17 cellular contexts compared by ENCODE assay signal in the genomic region with DNA sequence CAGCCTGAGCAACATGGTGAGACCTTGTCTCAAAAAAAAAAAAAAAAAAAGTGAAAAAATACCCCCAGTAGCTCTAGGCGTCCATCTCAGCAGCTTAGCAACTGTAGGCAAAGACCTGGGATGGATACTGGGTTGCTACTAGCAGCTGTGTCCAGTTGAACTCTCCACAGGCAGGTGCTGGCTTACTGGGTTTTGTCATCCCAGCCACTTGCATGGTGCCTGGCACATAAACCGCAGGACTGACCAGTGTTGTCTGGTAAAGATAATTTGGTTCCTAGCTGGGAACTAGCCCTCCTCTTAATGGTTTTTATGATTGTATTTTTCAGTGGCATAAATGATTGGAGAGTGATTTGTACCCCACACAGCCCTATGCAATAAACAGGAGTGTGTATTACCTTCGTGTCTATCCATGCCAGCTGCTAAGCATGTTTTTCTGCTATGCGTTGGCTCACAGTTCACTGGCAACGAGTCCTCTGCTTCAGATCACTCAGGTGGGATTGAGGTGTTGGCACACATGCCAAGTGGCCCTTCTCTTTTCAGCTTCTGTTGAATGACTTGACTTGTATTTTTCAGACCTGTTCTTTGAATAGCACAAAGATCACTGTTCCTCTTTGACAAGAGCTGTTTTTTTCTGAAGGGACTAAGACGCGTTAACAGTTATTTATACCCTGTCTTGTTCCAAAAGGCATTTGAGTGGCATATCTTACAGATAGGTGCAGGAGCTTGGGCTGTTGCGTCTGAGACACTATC.
DNase-seq lines count a peak whose midpoint lies in the region; ATAC-seq, FAIRE-seq and TF ChIP-seq lines count a peak whose summit lies in the region.
"Had no signal": no experiment of that assay in that cellular context is flagged by ENCODE, and none has a peak within 500 bp of the region (broad histone marks: within the 10 kb centered on the region; RNA-seq: fewer than 3 reads in every experiment).

No MANE protein-coding gene starts in this region.

- CTCF ChIA-PET in HepG2 (lab: Yijun Ruan, JAX; ENCODE audit: low intra/inter-chr PET ratio, low total read pairs), result no interaction called here

- in situ Hi-C loops in HepG2 (cut with HindIII; ENCODE audit: extremely low pct_ligation_motif_present, low pct_unique_long_range_greater_than_20kb), result loop anchor here (25.0 kb wide), 1 partner anchor 483 kb away; a partner anchor contains a TSS

- TF ChIP-seq EP300 in HepG2 (IDR thresholded peaks at IDR 0.05; ENCODE audit: low read depth in 2 of 2, low read length in 2 of 2) (no peak), HepG2 (CRISPR knock-in tag; IDR thresholded peaks at IDR 0.05; ENCODE audit: borderline replicate concordance) (no peak)

- H3K79me2 ChIP-seq in HepG2 (ENCODE audit: insufficient read depth, low read length), result no peaks in the 10 kb centered on the region

- H3K9me3 ChIP-seq in right atrium auricular region (no peaks in the 10 kb centered on the region), thyroid gland (no peaks in the 10 kb centered on the region), HepG2 (ENCODE audit: low read length) (no peaks in the 10 kb centered on the region)
- H3K9me3 ChIP-seq: HAP-1 had no signal

- no peak overlapping the region for H3K4me2 ChIP-seq in HepG2 (ENCODE audit: low read depth, low read length)

- DNase-seq in left ventricle myocardium superior (no peak), right atrium auricular region (ENCODE audit: low spot score) (no peak), NCI-H1105 treated with DMSO at 0.1 percent for 48 hours (lab: John Stamatoyannopoulos, UW) (peak; percentile 63), thyroid gland (peak; percentile 89 to 91), HepG2 (ENCODE audit: low spot score) (no peak), substantia nigra (lab: John Stamatoyannopoulos, UW) (no peak)
- DNase-seq: DMS153, MV-4-11, NCI-H187 treated with DMSO at 0.1 percent for 48 hours, NCI-H2227 treated with DMSO at 0.1 percent for 48 hours, NCI-H526 treated with DMSO at 0.1 percent for 48 hours, SIG-M5, T-helper 2 cell had no signal

- H3K27ac ChIP-seq in right atrium auricular region (no peak overlapping the region), thyroid gland (peak overlapping the region in 1 of 3 donors; percentile 50), HepG2 (ENCODE audit: extremely low read length, insufficient read depth, low read length) (no peak overlapping the region), substantia nigra (ENCODE audit: low read depth, low read length, poor library complexity, severe bottlenecking) (no peak overlapping the region)

- TF ChIP-seq RAD21 in HepG2 (CRISPR knock-in tag; IDR thresholded peaks at IDR 0.05), result no peak

- H3K36me3 ChIP-seq in right atrium auricular region, result no peaks in the 10 kb centered on the region
- no peaks in the 10 kb centered on the region for H3K36me3 ChIP-seq in thyroid gland
- no peaks in the 10 kb centered on the region for H3K36me3 ChIP-seq in HepG2 (replicated peaks in 1 of 2; ENCODE audit: control insufficient read depth in 1 of 2, insufficient read depth in 2 of 2, low read length in 2 of 2)
- H3K36me3 ChIP-seq: HAP-1 had no signal

- intact Hi-C loops in left ventricle myocardium superior (cut with micrococcal nuclease) (no loop called here), thyroid gland (cut with DNase I) (no loop called here), HepG2 (cut with micrococcal nuclease; ENCODE audit: unreplicated experiment) (no loop called here)

- no peak overlapping the region for H2AFZ ChIP-seq in HepG2 (ENCODE audit: low read length)

- ATAC-seq in left ventricle myocardium superior (peak; percentile 32), HepG2 (no peak), GM21447 (IDR thresholded peaks at IDR 0.05; ENCODE audit: unreplicated experiment) (no peak)
- ATAC-seq: GM12878 had no signal

- BruUV-seq in HepG2 (replicated peaks; lab: Mats Ljungman, UMichigan), result no TSS peak

- H3K4me1 ChIP-seq in right atrium auricular region (peaks cover 0 to 24% of the 10 kb centered on the region in 2 donors), thyroid gland (peaks cover 31 to 37% of the 10 kb centered on the region in 2 donors), HepG2 (ENCODE audit: insufficient read depth, low read length) (peaks cover 5% of the 10 kb centered on the region; the same call in 1 of the 2 replicates)
- H3K4me1 ChIP-seq: HAP-1 had no signal

- POLR2A ChIA-PET in HepG2 (lab: Yijun Ruan, JAX), result no interaction called here

- 55 to 57% methylated on average over 8 of the region's 8 CpGs for WGBS in thyroid gland, 2 donors
- WGBS in HepG2 (ENCODE audit: low lambda C conversion rate), result 88% methylated on average over 8 of the region's 8 CpGs

- H3K27me3 ChIP-seq in right atrium auricular region, result no peaks in the 10 kb centered on the region
- H3K27me3 ChIP-seq in thyroid gland, result no peaks in the 10 kb centered on the region
- H3K27me3 ChIP-seq in HepG2 (ENCODE audit: control insufficient read depth in 1 of 2, insufficient read depth in 2 of 2, low read length in 2 of 2), result no peaks in the 10 kb centered on the region

- TF ChIP-seq POLR2A in Raji (IDR thresholded peaks at IDR 0.05; ENCODE audit: insufficient read depth, low read depth, low read length) (peak; percentile 23; the same call in 1 of the 2 replicates), thyroid gland (IDR thresholded peaks at IDR 0.05) (no peak), HepG2 (IDR thresholded peaks at IDR 0.05; ENCODE audit: insufficient read depth in 1 of 2, low read depth in 2 of 2, low read length in 2 of 2) (no peak)

- no peaks in the 10 kb centered on the region for H4K20me1 ChIP-seq in HepG2 (ENCODE audit: insufficient read depth, low read length)

- FAIRE-seq in HepG2 (lab: Jason Lieb, UNC), result no peak
- FAIRE-seq: GM12878 had no signal

- H3K4me3 ChIP-seq in right atrium auricular region (no peak overlapping the region), thyroid gland (replicated peaks in 1 of 3) (no peak overlapping the region), HepG2 (replicated peaks in 1 of 3; ENCODE audit: insufficient read depth in 1 of 3, low read depth in 2 of 3, low read length in 3 of 3) (no peak overlapping the region)
- H3K4me3 ChIP-seq: GM12878, HAP-1 had no signal

- no peak overlapping the region for H3K9ac ChIP-seq in HepG2 (ENCODE audit: insufficient read depth, low read depth, low read length)

- TF ChIP-seq CTCF in right atrium auricular region (IDR thresholded peaks at IDR 0.05) (no peak), thyroid gland (IDR thresholded peaks at IDR 0.05) (no peak), HepG2 (CRISPR knock-in tag; IDR thresholded peaks at IDR 0.05) (no peak)

TF ChIP-seq in HepG2, 621 proteins besides CTCF, POLR2A, EP300 and RAD21 (continues in another document):
- TF ChIP-seq, protein P1, sequence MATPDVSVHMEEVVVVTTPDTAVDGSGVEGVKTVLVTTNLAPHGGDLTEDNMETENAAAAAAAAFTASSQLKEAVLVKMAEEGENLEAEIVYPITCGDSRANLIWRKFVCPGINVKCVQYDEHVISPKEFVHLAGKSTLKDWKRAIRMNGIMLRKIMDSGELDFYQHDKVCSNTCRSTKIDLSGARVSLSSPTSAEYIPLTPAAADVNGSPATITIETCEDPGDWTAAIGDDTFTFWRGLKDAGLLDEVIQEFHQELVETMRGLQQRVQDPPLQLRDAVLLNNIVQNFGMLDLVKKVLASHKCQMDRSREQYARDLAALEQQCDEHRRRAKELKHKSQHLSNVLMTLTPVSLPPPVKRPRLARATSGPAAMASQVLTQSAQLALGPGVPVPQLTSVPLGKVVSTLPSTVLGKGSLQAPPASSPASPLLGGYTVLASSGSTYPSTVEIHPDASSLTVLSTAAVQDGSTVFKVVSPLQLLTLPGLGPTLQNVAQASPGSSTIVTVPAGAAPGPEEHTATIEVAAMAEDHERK (CRISPR knock-in tag; IDR thresholded peaks at IDR 0.05; ENCODE audit: low read depth), result no peak
- TF ChIP-seq KMT2B (CRISPR knock-in tag; IDR thresholded peaks at IDR 0.05) (no peak), RARA (CRISPR knock-in tag; IDR thresholded peaks at IDR 0.05) (no peak), KAT8 (CRISPR knock-in tag; IDR thresholded peaks at IDR 0.05) (no peak), ZNF564 (CRISPR knock-in tag; IDR thresholded peaks at IDR 0.05) (no peak), ZNF792 (CRISPR knock-in tag; IDR thresholded peaks at IDR 0.05) (no peak), NFYC (CRISPR knock-in tag; IDR thresholded peaks at IDR 0.05) (no peak), NR2C2 (CRISPR knock-in tag; IDR thresholded peaks at IDR 0.05; ENCODE audit: borderline replicate concordance) (no peak)
- TF ChIP-seq, protein P2, sequence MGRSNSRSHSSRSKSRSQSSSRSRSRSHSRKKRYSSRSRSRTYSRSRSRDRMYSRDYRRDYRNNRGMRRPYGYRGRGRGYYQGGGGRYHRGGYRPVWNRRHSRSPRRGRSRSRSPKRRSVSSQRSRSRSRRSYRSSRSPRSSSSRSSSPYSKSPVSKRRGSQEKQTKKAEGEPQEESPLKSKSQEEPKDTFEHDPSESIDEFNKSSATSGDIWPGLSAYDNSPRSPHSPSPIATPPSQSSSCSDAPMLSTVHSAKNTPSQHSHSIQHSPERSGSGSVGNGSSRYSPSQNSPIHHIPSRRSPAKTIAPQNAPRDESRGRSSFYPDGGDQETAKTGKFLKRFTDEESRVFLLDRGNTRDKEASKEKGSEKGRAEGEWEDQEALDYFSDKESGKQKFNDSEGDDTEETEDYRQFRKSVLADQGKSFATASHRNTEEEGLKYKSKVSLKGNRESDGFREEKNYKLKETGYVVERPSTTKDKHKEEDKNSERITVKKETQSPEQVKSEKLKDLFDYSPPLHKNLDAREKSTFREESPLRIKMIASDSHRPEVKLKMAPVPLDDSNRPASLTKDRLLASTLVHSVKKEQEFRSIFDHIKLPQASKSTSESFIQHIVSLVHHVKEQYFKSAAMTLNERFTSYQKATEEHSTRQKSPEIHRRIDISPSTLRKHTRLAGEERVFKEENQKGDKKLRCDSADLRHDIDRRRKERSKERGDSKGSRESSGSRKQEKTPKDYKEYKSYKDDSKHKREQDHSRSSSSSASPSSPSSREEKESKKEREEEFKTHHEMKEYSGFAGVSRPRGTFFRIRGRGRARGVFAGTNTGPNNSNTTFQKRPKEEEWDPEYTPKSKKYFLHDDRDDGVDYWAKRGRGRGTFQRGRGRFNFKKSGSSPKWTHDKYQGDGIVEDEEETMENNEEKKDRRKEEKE (IDR thresholded peaks at IDR 0.05), result no peak

Comparison
In these comparisons a context has a peak if more than half of its experiments do, and no peak if none do; other contexts are left out.
1. DNase-seq: peak in NCI-H1105 treated with DMSO at 0.1 percent for 48 hours (single experiment) and thyroid gland (2 of 2); none in left ventricle myocardium superior (single experiment), right atrium auricular region (single experiment), HepG2 (single experiment) and substantia nigra (0 of 49).